Comparison of ENCODE assay signal across 13 cellular contexts in genomic region chr17:49992191-49992932, GRCh38. TPM values are rescaled to one million over a fixed set of nuclear protein-coding genes. Genes with fewer than 3 reads are reported as not detected.
DNase-seq lines count a peak whose midpoint lies in the region; ATAC-seq, FAIRE-seq and TF ChIP-seq lines count a peak whose summit lies in the region.
"Had no signal": no experiment of that assay in that cellular context is flagged by ENCODE, and none has a peak within 500 bp of the region (broad histone marks: within the 10 kb centered on the region; RNA-seq: fewer than 3 reads in every experiment).

No MANE protein-coding gene starts in this region.

- peak overlapping the region; percentile 28 for H3K4me3 Mint-ChIP-seq in activated B cell treated with CpG ODN at 0.5 μM for 24 hours
- peak overlapping the region; percentile 64 for H3K4me3 Mint-ChIP-seq in mesothelial cell of epicardium

- no peak overlapping the region for H2BK15ac ChIP-seq in mesendoderm (replicated peaks; ENCODE audit: low read depth)

- no peak overlapping the region for H4K8ac ChIP-seq in mesendoderm (ENCODE audit: low read depth, low read length)

- H3K27ac Mint-ChIP-seq in activated B cell treated with CpG ODN at 0.5 μM for 24 hours (no peak overlapping the region), mesothelial cell of epicardium (no peak overlapping the region)

- H3K9me3 ChIP-seq in gastrocnemius medialis: no peaks in the 10 kb centered on the region

- peak; percentile 57 for DNase-seq in cardiac septum (ENCODE audit: low spot score)
- DNase-seq in Right ventricle myocardium inferior (ENCODE audit: missing footprints): no peak
- no peak for DNase-seq in activated B cell treated with CpG ODN at 0.5 μM for 24 hours
- DNase-seq in mesothelial cell of epicardium (ENCODE audit: low spot score in 2 of 2, unreplicated experiment in 2 of 2): no peak
- DNase-seq in urothelium cell line (ENCODE audit: low spot score): no peak
- DNase-seq in substantia nigra (lab: John Stamatoyannopoulos, UW): no peak
- no peak for DNase-seq in gastrocnemius medialis
- no peak for DNase-seq in mesendoderm
- DNase-seq: HCEC 1CT, Karpas-422, NCI-H1694 treated with DMSO at 0.1 percent for 48 hours, SW 1271 had no signal

- no peaks in the 10 kb centered on the region for H3K79me2 ChIP-seq in mesendoderm (ENCODE audit: control insufficient read depth, insufficient read depth, low read length)

- CTCF ChIA-PET in activated B cell treated with CpG ODN at 0.5 μM for 24 hours (lab: Charles Lee): no interaction called here

- peaks cover 31% of the 10 kb centered on the region for H3K4me1 Mint-ChIP-seq in activated B cell treated with CpG ODN at 0.5 μM for 24 hours
- H3K4me1 Mint-ChIP-seq in mesothelial cell of epicardium: peaks cover 39% of the 10 kb centered on the region

- no peak overlapping the region for H3K18ac ChIP-seq in mesendoderm (ENCODE audit: low read length)

- TF ChIP-seq POLR2A in gastrocnemius medialis (IDR thresholded peaks at IDR 0.05): no peak

- H3K27ac ChIP-seq in substantia nigra (ENCODE audit: low read depth, low read length, poor library complexity, severe bottlenecking) (no peak overlapping the region), gastrocnemius medialis (no peak overlapping the region), mesendoderm (ENCODE audit: low read depth, low read length) (no peak overlapping the region)

- WGBS in mesendoderm (ENCODE audit: extremely low coverage, insufficient coverage, low lambda C conversion rate): no CpG with 5 or more reads among the region's 13 CpGs

- H3K56ac ChIP-seq in mesendoderm (ENCODE audit: low read length): no peak overlapping the region

- H3K4ac ChIP-seq in mesendoderm (ENCODE audit: low read depth, low read length): no peak overlapping the region

- no peak overlapping the region for H2AK5ac ChIP-seq in mesendoderm (ENCODE audit: low read length)

- no peak overlapping the region for H3K23ac ChIP-seq in mesendoderm (ENCODE audit: low read length)

- no peak overlapping the region for H3K4me2 ChIP-seq in mesendoderm (ENCODE audit: low read length)

- H3K27me3 Mint-ChIP-seq in activated B cell treated with CpG ODN at 0.5 μM for 24 hours (peaks cover 72% of the 10 kb centered on the region), mesothelial cell of epicardium (ENCODE audit: low read depth) (peaks cover 39% of the 10 kb centered on the region)

- TF ChIP-seq CTCF in activated B cell treated with CpG ODN at 0.5 μM for 24 hours (IDR thresholded peaks at IDR 0.05) (no peak), mesothelial cell of epicardium (IDR thresholded peaks at IDR 0.05; ENCODE audit: unreplicated experiment) (no peak), gastrocnemius medialis (IDR thresholded peaks at IDR 0.05 in 4 of 5, conservative IDR thresholded peaks at IDR 0.05 in 1 of 5) (no peak)

- no peaks in the 10 kb centered on the region for H3K36me3 ChIP-seq in gastrocnemius medialis
- no peaks in the 10 kb centered on the region for H3K36me3 ChIP-seq in mesendoderm (ENCODE audit: control insufficient read depth, insufficient read depth, low read length)

- H3K27me3 ChIP-seq in gastrocnemius medialis: peaks cover 73 to 75% (median 75%) of the 10 kb centered on the region in 3 donors
- peaks cover 54% of the 10 kb centered on the region for H3K27me3 ChIP-seq in mesendoderm (ENCODE audit: insufficient read depth, low read length, poor library complexity)

- H3K9me3 Mint-ChIP-seq in activated B cell treated with CpG ODN at 0.5 μM for 24 hours (no peaks in the 10 kb centered on the region), mesothelial cell of epicardium (no peaks in the 10 kb centered on the region)

- ATAC-seq in Right ventricle myocardium inferior (no peak), activated B cell treated with CpG ODN at 0.5 μM for 24 hours (ENCODE audit: low read depth) (no peak), gastrocnemius medialis (no peak)

- no peak overlapping the region for H2BK5ac ChIP-seq in mesendoderm (ENCODE audit: low read length)

- no peak overlapping the region for H4K5ac ChIP-seq in mesendoderm (ENCODE audit: low read length)

- no peak overlapping the region for H3K9ac ChIP-seq in mesendoderm (ENCODE audit: low read length)

- intact Hi-C loops in cardiac septum (cut with DNase I): loop anchor here (5.0 to 10.0 kb wide), 2 partner anchors 40 to 288 kb away; partner anchors contain the start of gene SLC35B1
- intact Hi-C loops in Right ventricle myocardium inferior (cut with DNase I): no loop called here
- intact Hi-C loops in activated B cell treated with CpG ODN at 0.5 μM for 24 hours (cut with micrococcal nuclease): no loop called here
- intact Hi-C loops in gastrocnemius medialis (cut with DNase I; ENCODE audit: low total_unique reads): no loop called here

- H3K4me3 ChIP-seq in gastrocnemius medialis: no peak overlapping the region
- no peak overlapping the region for H3K4me3 ChIP-seq in mesendoderm (ENCODE audit: low read length)

- FAIRE-seq in urothelium cell line (lab: Jason Lieb, UNC): peak; percentile 94

- H3K79me1 ChIP-seq in mesendoderm (ENCODE audit: low read length): no peaks in the 10 kb centered on the region

- H2BK120ac ChIP-seq in mesendoderm (ENCODE audit: low read depth, low read length): no peak overlapping the region

- POLR2A ChIA-PET in activated B cell treated with CpG ODN at 0.5 μM for 24 hours (lab: Charles Lee): no interaction called here

- in situ Hi-C loops in gastrocnemius medialis (cut with MboI; ENCODE audit: low sequenced_read_pairs in 4 of 4): loop anchor here (10.0 to 25.0 kb wide), 4 partner anchors 118 to 430 kb away; no protein-coding TSS in a partner anchor

- H3K4me1 ChIP-seq in gastrocnemius medialis: peaks cover 5 to 21% of the 10 kb centered on the region in 2 donors
- H3K4me1 ChIP-seq in mesendoderm (ENCODE audit: control insufficient read depth, low read depth, low read length): peaks cover 3% of the 10 kb centered on the region

- no peaks in the 10 kb centered on the region for H3K36me3 Mint-ChIP-seq in activated B cell treated with CpG ODN at 0.5 μM for 24 hours (ENCODE audit: low read depth)
- no peaks in the 10 kb centered on the region for H3K36me3 Mint-ChIP-seq in mesothelial cell of epicardium

RNA-seq across cellular contexts. Expression of gene DLX3, which starts 2.7 kb away (rescaled TPM):
- total RNA-seq in cardiac septum (not detected), Right ventricle myocardium inferior (not detected), activated B cell treated with CpG ODN at 0.5 μM for 24 hours (not detected in 2 replicates), mesothelial cell of epicardium (5.2 to 7.7 TPM (median 6.6 TPM) in 3 replicates), gastrocnemius medialis (not detected)
- 0.13 TPM for polyA plus RNA-seq in mesendoderm (2013, experiment 1 of 2)
- polyA plus RNA-seq in mesendoderm (2013, experiment 2 of 2): 0.06 TPM
- total RNA-seq: dermis microvascular lymphatic vessel endothelial cell had no signal

RNA-seq across cellular contexts. Expression of gene DLX4, which starts 23.4 kb away (rescaled TPM):
- total RNA-seq in cardiac septum: 0.16 TPM
- total RNA-seq in Right ventricle myocardium inferior: not detected
- total RNA-seq in activated B cell treated with CpG ODN at 0.5 μM for 24 hours: 0.42 TPM in 2 replicates
- 2.6 to 2.8 TPM (median 2.7 TPM) in 3 replicates for total RNA-seq in mesothelial cell of epicardium
- total RNA-seq in gastrocnemius medialis: not detected
- polyA plus RNA-seq in mesendoderm (2013, experiment 1 of 2): 0.55 TPM
- polyA plus RNA-seq in mesendoderm (2013, experiment 2 of 2): 0.31 TPM
- total RNA-seq: dermis microvascular lymphatic vessel endothelial cell had no signal
